In the genomic region with DNA sequence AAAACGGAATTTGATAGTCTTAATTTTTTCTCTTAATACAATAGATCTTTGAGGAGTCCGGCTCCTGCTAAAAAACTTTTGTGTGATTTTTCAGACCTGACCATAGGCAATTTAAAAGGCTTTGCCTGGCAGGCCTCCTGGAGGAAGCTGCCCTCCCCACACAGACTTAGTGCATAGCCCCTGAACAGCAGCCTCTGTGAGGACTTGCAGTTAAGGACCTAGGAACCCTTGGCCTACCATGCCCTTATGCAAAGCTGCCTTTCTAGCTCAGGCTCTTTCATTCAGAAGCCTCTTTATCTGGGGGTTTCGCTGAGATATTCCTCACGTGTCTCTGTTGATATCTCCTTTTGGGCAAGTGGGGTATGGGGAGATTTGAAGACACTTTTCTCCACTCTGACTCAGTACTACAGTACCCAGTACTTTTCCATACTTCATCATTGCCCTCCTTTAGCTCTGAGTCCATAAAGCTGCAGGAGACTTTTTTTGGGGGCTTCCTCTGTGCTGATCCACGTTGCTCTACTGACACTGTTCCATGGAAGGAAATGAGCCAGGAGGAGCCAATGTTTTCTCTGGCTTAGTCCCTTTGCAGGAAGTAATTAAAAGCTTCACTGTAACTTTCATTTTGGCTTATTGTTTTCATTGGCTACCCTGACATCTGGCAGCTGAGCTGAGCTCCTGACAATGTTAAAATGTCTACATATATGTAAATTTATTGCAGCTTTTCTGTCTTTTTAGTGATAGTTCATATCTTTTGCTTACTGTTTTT, we compare ENCODE assay signal across 21 cellular contexts.
"Had no signal": no experiment of that assay in that cellular context is flagged by ENCODE, and none has a peak within 500 bp of the region (broad histone marks: within the 10 kb centered on the region; RNA-seq: fewer than 3 reads in every experiment).

No MANE protein-coding gene starts in this region.

- H3K9me3 ChIP-seq: adrenal gland, lower lobe of right lung, psoas muscle, right lobe of liver had no signal

- H3K27ac ChIP-seq: adrenal gland, coronary artery, lower lobe of right lung, psoas muscle, right lobe of liver had no signal

- H3K9me3 Mint-ChIP-seq: activated naive CD4-positive, alpha-beta T cell treated with anti-CD3 and anti-CD28 coated beads, Interleukin-2, amount 50 U/mL, for 24 hours; neural crest cell; T-helper 2 cell treated with Interferon-gamma antibody and Interleukin-4, amounts not matched to agents 5 μg/mL and 100 μg/mL, for 36 hours had no signal

- H3K4me3 ChIP-seq: adrenal gland, coronary artery, lower lobe of right lung, psoas muscle, right lobe of liver, smooth muscle cell had no signal

- ATAC-seq: lower lobe of right lung, psoas muscle, right lobe of liver had no signal

- H3K4me1 ChIP-seq: adrenal gland, lower lobe of right lung, psoas muscle, right lobe of liver had no signal

- H3K27ac Mint-ChIP-seq: activated naive CD4-positive, alpha-beta T cell treated with anti-CD3 and anti-CD28 coated beads, Interleukin-2, amount 50 U/mL, for 24 hours; immature natural killer cell; T-helper 2 cell treated with Interferon-gamma antibody and Interleukin-4, amounts not matched to agents 5 μg/mL and 100 μg/mL, for 36 hours had no signal

- H3K4me1 Mint-ChIP-seq: activated naive CD4-positive, alpha-beta T cell treated with anti-CD3 and anti-CD28 coated beads, Interleukin-2, amount 50 U/mL, for 24 hours; immature natural killer cell had no signal

- H3K36me3 ChIP-seq: adrenal gland, lower lobe of right lung, right lobe of liver had no signal

- H3K27me3 ChIP-seq: adrenal gland, right lobe of liver had no signal

- H3K36me3 Mint-ChIP-seq: activated naive CD4-positive, alpha-beta T cell treated with anti-CD3 and anti-CD28 coated beads, Interleukin-2, amount 50 U/mL, for 24 hours; immature natural killer cell had no signal

- H3K4me2 ChIP-seq: smooth muscle cell had no signal

- DNase-seq: activated CD4-positive, alpha-beta T cell treated with anti-CD3 and anti-CD28 coated beads for 1 hour; activated CD4-positive, alpha-beta T cell treated with anti-CD3 and anti-CD28 coated beads, Interleukin-2, amount 50 U/mL, for 4 hours; adrenal gland; central memory CD4-positive, alpha-beta T cell; effector memory CD4-positive, alpha-beta T cell; foreskin melanocyte; head of caudate nucleus; immature natural killer cell; lower lobe of right lung; midbrain; psoas muscle; right lobe of liver; stimulated activated CD4-positive, alpha-beta T cell treated with anti-CD3 and anti-CD28 coated beads, Interleukin-4, amount 100 ng/mL, for 4 hours; stimulated activated CD8-positive, alpha-beta memory T cell treated with anti-CD3 and anti-CD28 coated beads, Interleukin-4, amount 100 ng/mL, for 48 hours; stimulated activated naive CD4-positive, alpha-beta T cell treated with Interleukin-2 at 50 U/mL for 16 hours; trophoblast cell had no signal

- H3K4me3 Mint-ChIP-seq: activated naive CD4-positive, alpha-beta T cell treated with anti-CD3 and anti-CD28 coated beads, Interleukin-2, amount 50 U/mL, for 24 hours; immature natural killer cell; neural crest cell; T-helper 2 cell treated with Interferon-gamma antibody and Interleukin-4, amounts not matched to agents 5 μg/mL and 100 μg/mL, for 36 hours had no signal
